In genomic region chrX:63436865-63437264, GRCh38 we compare ENCODE assay signal across 32 cellular contexts.
"Had no signal": no experiment of that assay in that cellular context is flagged by ENCODE, and none has a peak within 500 bp of the region (broad histone marks: within the 10 kb centered on the region; RNA-seq: fewer than 3 reads in every experiment).

No MANE protein-coding gene starts in this region.

- H3K4me1 ChIP-seq: body of pancreas, esophagus muscularis mucosa, gastrocnemius medialis, heart left ventricle had no signal

- DNase-seq: activated B cell treated with CpG ODN at 0.5 μM for 24 hours; activated CD4-positive, alpha-beta T cell treated with anti-CD3 and anti-CD28 coated beads for 48 hours; activated CD4-positive, alpha-beta T cell treated with anti-CD3 and anti-CD28 coated beads, Interleukin-2, amount 50 U/mL, for 1 hour; activated CD4-positive, alpha-beta T cell treated with anti-CD3 and anti-CD28 coated beads, Interleukin-2, amount 50 U/mL, for 48 hours; activated CD8-positive, alpha-beta memory T cell treated with anti-CD3 and anti-CD28 coated beads for 24 hours; activated CD8-positive, alpha-beta T cell treated with anti-CD3 and anti-CD28 coated beads for 36 hours; activated effector memory CD4-positive, alpha-beta T cell treated with Interleukin-2 at 50 U/mL for 16 hours; activated gamma-delta T cell treated with Interleukin-2 at 50 U/mL for 16 hours; activated naive CD4-positive, alpha-beta T cell treated with anti-CD3 and anti-CD28 coated beads, Interleukin-2, amount 50 U/mL, for 16 hours; activated naive CD4-positive, alpha-beta T cell treated with Interleukin-2 at 50 U/mL for 16 hours; activated T-cell treated with anti-CD3 and anti-CD28 coated beads, Interleukin-2, amount 50 U/mL, for 4 hours; amygdala; aorta; body of pancreas; caudate nucleus; cortex of kidney; dermis blood vessel endothelial cell; effector CD4-positive, alpha-beta T cell; effector memory CD8-positive, alpha-beta T cell; erythroblast; gastrocnemius medialis; glutamatergic neuron; heart left ventricle; T-helper 17 cell; T1000; WERI-Rb-1 had no signal

- H3K4me1 Mint-ChIP-seq: activated B cell treated with CpG ODN at 0.5 μM for 24 hours; activated T-helper 17 cell treated with anti-CD3 and anti-CD28 coated beads, Interleukin-2, amount 50 U/mL, for 72 hours; T-helper 17 cell had no signal

- H3K27me3 ChIP-seq: body of pancreas, esophagus muscularis mucosa, foreskin keratinocyte, gastrocnemius medialis, heart left ventricle had no signal

- H3K9me3 ChIP-seq: body of pancreas, esophagus muscularis mucosa, gastrocnemius medialis had no signal

- H3K27ac Mint-ChIP-seq: activated B cell treated with CpG ODN at 0.5 μM for 24 hours; activated CD8-positive, alpha-beta T cell treated with anti-CD3 and anti-CD28 coated beads for 36 hours; activated naive CD8-positive, alpha-beta T cell; activated T-helper 17 cell treated with anti-CD3 and anti-CD28 coated beads, Interleukin-2, amount 50 U/mL, for 72 hours; effector memory CD8-positive, alpha-beta T cell; T-helper 17 cell; T-helper 2 cell treated with Interferon-gamma antibody and Interleukin-4, amounts not matched to agents 5 μg/mL and 100 μg/mL, for 36 hours had no signal

- H3K27ac ChIP-seq: body of pancreas, esophagus muscularis mucosa, foreskin keratinocyte, gastrocnemius medialis, heart left ventricle, WERI-Rb-1 had no signal

- H3K9me3 Mint-ChIP-seq: activated B cell treated with CpG ODN at 0.5 μM for 24 hours; effector memory CD8-positive, alpha-beta T cell had no signal

- H3K4me3 ChIP-seq: body of pancreas, esophagus muscularis mucosa, gastrocnemius medialis, heart left ventricle had no signal

- H3K4me3 Mint-ChIP-seq: activated B cell treated with CpG ODN at 0.5 μM for 24 hours; activated CD8-positive, alpha-beta T cell treated with anti-CD3 and anti-CD28 coated beads for 36 hours; activated naive CD8-positive, alpha-beta T cell; activated T-cell treated with anti-CD3 and anti-CD28 coated beads, Interleukin-2, amount 50 U/mL, for 4 hours; activated T-helper 17 cell treated with anti-CD3 and anti-CD28 coated beads, Interleukin-2, amount 50 U/mL, for 72 hours; effector memory CD8-positive, alpha-beta T cell; T-helper 17 cell; T-helper 2 cell treated with Interferon-gamma antibody and Interleukin-4, amounts not matched to agents 5 μg/mL and 100 μg/mL, for 36 hours had no signal

- H3K36me3 ChIP-seq: gastrocnemius medialis, heart left ventricle, WERI-Rb-1 had no signal

- ATAC-seq: activated CD4-positive, CD25-positive, alpha-beta regulatory T cell treated with anti-CD3 and anti-CD28 coated beads, Interleukin-2, amount 50 U/mL, for 24 hours; activated CD8-positive, alpha-beta T cell treated with anti-CD3 and anti-CD28 coated beads for 36 hours; activated T-cell treated with anti-CD3 and anti-CD28 coated beads, Interleukin-2, amount 50 U/mL, for 4 hours; activated T-helper 17 cell treated with anti-CD3 and anti-CD28 coated beads, Interleukin-2, amount 50 U/mL, for 72 hours; body of pancreas; effector memory CD8-positive, alpha-beta T cell; foreskin keratinocyte; gastrocnemius medialis; heart left ventricle; T-helper 17 cell had no signal

- H3K27me3 Mint-ChIP-seq: activated B cell treated with CpG ODN at 0.5 μM for 24 hours; activated CD8-positive, alpha-beta T cell treated with anti-CD3 and anti-CD28 coated beads for 36 hours; activated naive CD8-positive, alpha-beta T cell; activated T-helper 17 cell treated with anti-CD3 and anti-CD28 coated beads, Interleukin-2, amount 50 U/mL, for 72 hours; effector memory CD8-positive, alpha-beta T cell; T-helper 17 cell had no signal
